Comparison of ENCODE assay signal across 26 cellular contexts in genomic region chr7:144545330-144545729, GRCh38.
"Had no signal": no experiment of that assay in that cellular context is flagged by ENCODE, and none has a peak within 500 bp of the region (broad histone marks: within the 10 kb centered on the region; RNA-seq: fewer than 3 reads in every experiment).

No MANE protein-coding gene starts in this region.

- H2AFZ ChIP-seq: neural progenitor cell, parathyroid adenoma had no signal

- H3K27ac Mint-ChIP-seq: nephron; neural progenitor cell; progenitor cell of endocrine pancreas; stimulated activated effector memory CD8-positive, alpha-beta T cell treated with anti-CD3 and anti-CD28 coated beads, Interleukin-12 subunit alpha, Interleukin-12 subunit beta, amount 100 ng/mL, for 72 hours; stimulated activated naive B cell treated with anti-CD40 and anti-IgM and Interleukin-4, amounts not matched to agents 10 μg/mL and 1 μg/mL and 100 μg/mL, for 72 hours; stimulated activated naive CD8-positive, alpha-beta T cell treated with anti-CD3 and anti-CD28 coated beads, Interleukin-15, Interleukin-2, amounts not matched to agents 100 ng/mL and 50 ng/mL, for 24 hours had no signal

- H3K4me1 Mint-ChIP-seq: neural progenitor cell; stimulated activated effector memory CD8-positive, alpha-beta T cell treated with anti-CD3 and anti-CD28 coated beads, Interleukin-12 subunit alpha, Interleukin-12 subunit beta, amount 100 ng/mL, for 72 hours; stimulated activated naive B cell treated with anti-CD40 and anti-IgM and Interleukin-4, amounts not matched to agents 10 μg/mL and 1 μg/mL and 100 μg/mL, for 72 hours had no signal

- H3K4me2 ChIP-seq: neural progenitor cell had no signal

- H3K4me1 ChIP-seq: neural progenitor cell, parathyroid adenoma, psoas muscle, right lobe of liver, sigmoid colon, stomach, thyroid gland, tibial nerve, upper lobe of left lung, vagina had no signal

- H3K36me3 ChIP-seq: neural progenitor cell, ovary, right lobe of liver, sigmoid colon, stomach, thoracic aorta, thyroid gland, upper lobe of left lung, vagina had no signal

- H3K4me3 ChIP-seq: neural progenitor cell, ovary, psoas muscle, right lobe of liver, sigmoid colon, stomach, thoracic aorta, thyroid gland, tibial nerve, upper lobe of left lung, vagina had no signal

- DNase-seq: occipital lobe; ovary; posterior cingulate gyrus; psoas muscle; right cardiac atrium; right lobe of liver; sigmoid colon; small intestine; stimulated activated CD4-positive, alpha-beta T cell treated with anti-CD3 and anti-CD28 coated beads, Interleukin-15, amount 100 ng/mL, for 24 hours; stimulated activated CD4-positive, alpha-beta T cell treated with anti-CD3 and anti-CD28 coated beads, Interleukin-2, amount 100 ng/mL, for 24 hours; stimulated activated CD4-positive, alpha-beta T cell treated with anti-CD3 and anti-CD28 coated beads, Interleukin-2, amount 100 ng/mL, for 48 hours; stimulated activated CD4-positive, alpha-beta T cell treated with anti-CD3 and anti-CD28 coated beads, Interleukin-4, amount 100 ng/mL, for 24 hours; stimulated activated naive B cell treated with anti-CD40 and anti-IgM and Interleukin-4, amounts not matched to agents 10 μg/mL and 1 μg/mL and 100 μg/mL, for 72 hours; stimulated activated naive CD4-positive, alpha-beta T cell treated with Interleukin-2 at 50 U/mL for 16 hours; stomach; thyroid gland; upper lobe of left lung had no signal

- ATAC-seq: psoas muscle; right cardiac atrium; right lobe of liver; stimulated activated effector memory CD8-positive, alpha-beta T cell treated with anti-CD3 and anti-CD28 coated beads, Interleukin-12 subunit alpha, Interleukin-12 subunit beta, amount 100 ng/mL, for 72 hours; stimulated activated naive B cell treated with anti-CD40 and anti-IgM and Interleukin-4, amounts not matched to agents 10 μg/mL and 1 μg/mL and 100 μg/mL, for 72 hours had no signal

- H3K36me3 Mint-ChIP-seq: neural progenitor cell; stimulated activated effector memory CD8-positive, alpha-beta T cell treated with anti-CD3 and anti-CD28 coated beads, Interleukin-12 subunit alpha, Interleukin-12 subunit beta, amount 100 ng/mL, for 72 hours had no signal

- H3K9ac ChIP-seq: neural progenitor cell, parathyroid adenoma had no signal

- H3K27me3 ChIP-seq: neural progenitor cell, ovary, right lobe of liver, sigmoid colon, stomach, thyroid gland, tibial nerve, upper lobe of left lung, vagina had no signal

- H3K4me3 Mint-ChIP-seq: nephron; neural progenitor cell; stimulated activated effector memory CD8-positive, alpha-beta T cell treated with anti-CD3 and anti-CD28 coated beads, Interleukin-12 subunit alpha, Interleukin-12 subunit beta, amount 100 ng/mL, for 72 hours; stimulated activated naive B cell treated with anti-CD40 and anti-IgM and Interleukin-4, amounts not matched to agents 10 μg/mL and 1 μg/mL and 100 μg/mL, for 72 hours; stimulated activated naive CD8-positive, alpha-beta T cell treated with anti-CD3 and anti-CD28 coated beads, Interleukin-15, Interleukin-2, amounts not matched to agents 100 ng/mL and 50 ng/mL, for 24 hours had no signal

- H3K79me2 ChIP-seq: parathyroid adenoma had no signal

- H3K9me3 Mint-ChIP-seq: nephron; neural progenitor cell; stimulated activated effector memory CD8-positive, alpha-beta T cell treated with anti-CD3 and anti-CD28 coated beads, Interleukin-12 subunit alpha, Interleukin-12 subunit beta, amount 100 ng/mL, for 72 hours; stimulated activated naive CD8-positive, alpha-beta T cell treated with anti-CD3 and anti-CD28 coated beads, Interleukin-15, Interleukin-2, amounts not matched to agents 100 ng/mL and 50 ng/mL, for 24 hours had no signal

- H3K9me3 ChIP-seq: ovary, psoas muscle, right lobe of liver, sigmoid colon, stomach, thoracic aorta, thyroid gland, tibial nerve, upper lobe of left lung, vagina had no signal

- H3K27ac ChIP-seq: neural progenitor cell, ovary, parathyroid adenoma, psoas muscle, right lobe of liver, sigmoid colon, stomach, thoracic aorta, thyroid gland, tibial nerve, upper lobe of left lung, vagina had no signal

- H3K27me3 Mint-ChIP-seq: progenitor cell of endocrine pancreas; stimulated activated naive B cell treated with anti-CD40 and anti-IgM and Interleukin-4, amounts not matched to agents 10 μg/mL and 1 μg/mL and 100 μg/mL, for 72 hours; stimulated activated naive CD8-positive, alpha-beta T cell treated with anti-CD3 and anti-CD28 coated beads, Interleukin-15, Interleukin-2, amounts not matched to agents 100 ng/mL and 50 ng/mL, for 24 hours had no signal
